ENCODE assay signal across 13 cellular contexts in the genomic region with DNA sequence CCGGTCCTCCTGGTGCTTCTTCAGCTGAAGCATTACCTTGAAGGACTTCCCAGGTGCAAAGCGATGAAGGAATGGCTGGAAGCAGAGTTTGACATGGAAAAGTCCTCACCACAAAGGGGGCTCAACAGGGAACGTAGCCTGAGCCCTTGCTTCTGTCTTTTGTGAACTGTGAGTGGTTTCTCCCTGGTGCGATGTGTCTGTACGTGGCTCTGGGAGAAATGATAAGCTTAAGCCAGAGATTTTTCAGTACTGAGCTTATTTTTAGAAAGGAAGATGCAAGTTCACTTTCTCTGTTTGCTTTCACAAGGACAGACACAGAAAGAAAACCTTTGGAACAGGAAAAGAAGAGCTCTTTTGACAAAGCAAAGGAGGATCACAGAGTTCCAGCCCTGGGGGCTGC.
"Had no signal": no experiment of that assay in that cellular context is flagged by ENCODE, and none has a peak within 500 bp of the region (broad histone marks: within the 10 kb centered on the region; RNA-seq: fewer than 3 reads in every experiment).

No MANE protein-coding gene starts in this region.

- H3K27ac Mint-ChIP-seq: naive thymus-derived CD8-positive, alpha-beta T cell; stimulated activated naive B cell treated with anti-CD40 and anti-IgM and Interleukin-4, amounts not matched to agents 10 μg/mL and 1 μg/mL and 100 μg/mL, for 72 hours; stimulated activated naive CD8-positive, alpha-beta T cell treated with anti-CD3 and anti-CD28 coated beads, Interleukin-15, amount 100 ng/mL, for 72 hours had no signal

- H3K36me3 Mint-ChIP-seq: naive thymus-derived CD8-positive, alpha-beta T cell; stimulated activated naive B cell treated with anti-CD40 and anti-IgM and Interleukin-4, amounts not matched to agents 10 μg/mL and 1 μg/mL and 100 μg/mL, for 72 hours had no signal

- ATAC-seq: left lobe of liver; mucosa of descending colon; naive thymus-derived CD8-positive, alpha-beta T cell; stimulated activated naive B cell treated with anti-CD40 and anti-IgM and Interleukin-4, amounts not matched to agents 10 μg/mL and 1 μg/mL and 100 μg/mL, for 72 hours; stimulated activated naive CD8-positive, alpha-beta T cell treated with anti-CD3 and anti-CD28 coated beads, Interleukin-15, amount 100 ng/mL, for 72 hours had no signal

- DNase-seq: cortex of kidney; dorsolateral prefrontal cortex; effector CD8-positive, alpha-beta T cell; hippocampal formation; mammary epithelial cell; mucosa of descending colon; naive thymus-derived CD8-positive, alpha-beta T cell; stimulated activated CD4-positive, alpha-beta T cell treated with anti-CD3 and anti-CD28 coated beads, Interleukin-2, amount 100 ng/mL, for 24 hours; stimulated activated CD4-positive, alpha-beta T cell treated with anti-CD3 and anti-CD28 coated beads, Interleukin-4, amount 100 ng/mL, for 4 hours; stimulated activated naive B cell treated with anti-CD40 and anti-IgM and Interleukin-4, amounts not matched to agents 10 μg/mL and 1 μg/mL and 100 μg/mL, for 72 hours; stimulated activated naive CD8-positive, alpha-beta T cell treated with anti-CD3 and anti-CD28 coated beads, Interleukin-15, amount 100 ng/mL, for 72 hours; transverse colon had no signal

- H3K9me3 Mint-ChIP-seq: naive thymus-derived CD8-positive, alpha-beta T cell; stimulated activated naive B cell treated with anti-CD40 and anti-IgM and Interleukin-4, amounts not matched to agents 10 μg/mL and 1 μg/mL and 100 μg/mL, for 72 hours; stimulated activated naive CD8-positive, alpha-beta T cell treated with anti-CD3 and anti-CD28 coated beads, Interleukin-15, amount 100 ng/mL, for 72 hours had no signal

- H3K27me3 Mint-ChIP-seq: stimulated activated naive B cell treated with anti-CD40 and anti-IgM and Interleukin-4, amounts not matched to agents 10 μg/mL and 1 μg/mL and 100 μg/mL, for 72 hours had no signal

- H3K4me3 Mint-ChIP-seq: naive thymus-derived CD8-positive, alpha-beta T cell; stimulated activated naive B cell treated with anti-CD40 and anti-IgM and Interleukin-4, amounts not matched to agents 10 μg/mL and 1 μg/mL and 100 μg/mL, for 72 hours; stimulated activated naive CD8-positive, alpha-beta T cell treated with anti-CD3 and anti-CD28 coated beads, Interleukin-15, amount 100 ng/mL, for 72 hours had no signal

- H3K4me1 Mint-ChIP-seq: naive thymus-derived CD8-positive, alpha-beta T cell; stimulated activated naive B cell treated with anti-CD40 and anti-IgM and Interleukin-4, amounts not matched to agents 10 μg/mL and 1 μg/mL and 100 μg/mL, for 72 hours had no signal
